8 cellular contexts compared by ENCODE assay signal in genomic region chr12:29241821-29242591, GRCh38.
DNase-seq lines count a peak whose midpoint lies in the region; ATAC-seq and TF ChIP-seq lines count a peak whose summit lies in the region.

No MANE protein-coding gene starts in this region.

- no peaks in the 10 kb centered on the region for H3K36me3 Mint-ChIP-seq in T-helper 17 cell (ENCODE audit: low read depth)
- no peaks in the 10 kb centered on the region for H3K36me3 Mint-ChIP-seq in osteocyte (ENCODE audit: unreplicated experiment)

- no peak overlapping the region for H3K4me3 ChIP-seq in foreskin fibroblast (ENCODE audit: low read depth in 1 of 2, low read length in 2 of 2)

- H3K4me1 Mint-ChIP-seq in T-helper 17 cell (no peaks in the 10 kb centered on the region), osteocyte (ENCODE audit: unreplicated experiment) (peaks cover 46% of the 10 kb centered on the region)

- DNase-seq in EH (ENCODE audit: low read depth) (peak; percentile 78), T-helper 17 cell (no peak), foreskin fibroblast (peak; percentile 88 to 90), osteocyte (ENCODE audit: extremely low spot score, unreplicated experiment) (no peak), NCI-H2029 treated with DMSO at 0.1 percent for 48 hours (lab: John Stamatoyannopoulos, UW) (no peak), NCI-H146 treated with DMSO at 0.1 percent for 48 hours (lab: John Stamatoyannopoulos, UW; ENCODE audit: unreplicated experiment) (no peak)

- no peaks in the 10 kb centered on the region for H3K27me3 Mint-ChIP-seq in T-helper 17 cell
- no peaks in the 10 kb centered on the region for H3K27me3 Mint-ChIP-seq in osteocyte (ENCODE audit: unreplicated experiment)

- TF ChIP-seq CTCF in foreskin fibroblast (IDR thresholded peaks at IDR 0.05; ENCODE audit: low read depth, low read length) (no peak), osteocyte (IDR thresholded peaks at IDR 0.05) (peak; percentile 21)

- no peaks in the 10 kb centered on the region for H3K9me3 Mint-ChIP-seq in osteocyte (ENCODE audit: unreplicated experiment)

- H3K27ac Mint-ChIP-seq in T-helper 17 cell (no peak overlapping the region), osteocyte (ENCODE audit: unreplicated experiment) (peak overlapping the region; percentile 66)

- no peak overlapping the region for H3K4me3 Mint-ChIP-seq in T-helper 17 cell
- no peak overlapping the region for H3K4me3 Mint-ChIP-seq in osteocyte (ENCODE audit: unreplicated experiment)

- H3K9me3 ChIP-seq in T-helper 17 cell (ENCODE audit: control insufficient read depth, low read length, poor library complexity, severe bottlenecking) = no peaks in the 10 kb centered on the region

- peak; percentile 75 for ATAC-seq in GM19463 (IDR thresholded peaks at IDR 0.05; ENCODE audit: unreplicated experiment)
- ATAC-seq in HG03442 (IDR thresholded peaks at IDR 0.05; ENCODE audit: unreplicated experiment) = peak; percentile 83
- ATAC-seq in T-helper 17 cell = peak; percentile 50

Comparison
In these comparisons a context has a peak if more than half of its experiments do, and no peak if none do; other contexts are left out.
1. DNase-seq: peak in EH (single experiment) and foreskin fibroblast (2 of 2); none in T-helper 17 cell (0 of 3), osteocyte (single experiment), NCI-H2029 treated with DMSO at 0.1 percent for 48 hours (single experiment) and NCI-H146 treated with DMSO at 0.1 percent for 48 hours (single experiment).
2. Peak in every context shown above with its lines, with median percentiles within 50 percentile points of each other: ATAC-seq.